ENCODE assay signal across 8 cellular contexts in the genomic region with DNA sequence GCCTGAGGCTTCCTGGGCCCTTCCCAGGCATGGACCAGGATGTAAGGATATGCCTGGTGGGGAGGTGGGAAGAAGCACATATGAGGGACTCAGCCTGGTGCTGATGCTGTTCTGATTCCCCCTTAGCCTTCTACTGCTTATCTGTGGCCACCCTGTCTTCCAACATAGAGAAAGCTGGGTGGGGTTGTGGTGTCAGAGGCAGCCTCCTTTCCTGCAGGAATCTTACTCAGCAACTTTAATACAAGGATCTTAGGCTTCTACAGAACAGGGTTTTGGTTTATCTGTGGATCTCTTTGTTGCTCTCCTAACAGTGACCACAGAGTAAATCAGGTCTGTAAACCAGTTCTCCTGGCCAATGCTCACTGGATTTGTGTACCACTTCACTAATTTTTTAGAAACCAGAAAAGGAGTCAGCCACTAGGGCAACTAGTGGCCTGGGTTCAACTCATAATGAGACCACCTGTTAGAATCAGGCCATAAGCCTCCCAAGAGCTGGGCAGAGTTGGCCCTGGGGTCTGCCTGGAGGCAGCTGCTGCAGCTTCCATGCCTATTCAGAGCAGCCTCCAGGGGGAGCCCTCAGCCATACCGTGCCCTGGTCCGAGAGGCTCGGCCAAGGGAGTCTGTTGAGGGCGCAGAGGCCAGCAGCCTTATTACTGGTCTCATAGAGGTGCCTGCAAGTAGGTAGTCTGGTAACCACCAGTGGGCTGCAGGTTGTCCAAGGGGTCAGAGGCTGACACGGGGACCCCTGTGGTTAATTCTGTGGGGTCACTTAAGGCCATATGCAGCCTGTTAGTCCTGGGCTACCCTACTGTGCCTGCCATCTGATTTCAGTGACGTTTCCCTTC. TPM values are rescaled to one million over a fixed set of nuclear protein-coding genes. Genes with fewer than 3 reads are reported as not detected.
DNase-seq lines count a peak whose midpoint lies in the region; ATAC-seq and TF ChIP-seq lines count a peak whose summit lies in the region.

No MANE protein-coding gene starts in this region.

- no peak for TF ChIP-seq POLR2A in GM18505 (IDR thresholded peaks at IDR 0.05; ENCODE audit: borderline replicate concordance, extremely low read depth, insufficient read depth, insufficient read length)

- no peak overlapping the region for H3K4me3 Mint-ChIP-seq in immature natural killer cell

- peaks cover 8 to 18% (median 12%) of the 10 kb centered on the region in 3 donors for H3K36me3 Mint-ChIP-seq in immature natural killer cell

- H3K9me3 ChIP-seq in ascending aorta: no peaks in the 10 kb centered on the region

- peaks cover 4 to 18% of the 10 kb centered on the region in 2 donors for H3K4me1 ChIP-seq in ascending aorta

- no peaks in the 10 kb centered on the region for H3K9me3 Mint-ChIP-seq in immature natural killer cell

- ATAC-seq in HG02798 (IDR thresholded peaks at IDR 0.05; ENCODE audit: poor library complexity, unreplicated experiment) (peak; percentile 72), GM18505 (IDR thresholded peaks at IDR 0.05; ENCODE audit: unreplicated experiment) (no peak)

- intact Hi-C loops in ascending aorta (cut with DNase I): no loop called here

- H3K4me3 ChIP-seq in ascending aorta: no peak overlapping the region

- peaks cover 7 to 40% of the 10 kb centered on the region in 2 donors for H3K36me3 ChIP-seq in ascending aorta

- H3K4me1 Mint-ChIP-seq in immature natural killer cell: peaks cover 2 to 12% of the 10 kb centered on the region in 2 donors

- no peak overlapping the region for H3K27ac ChIP-seq in ascending aorta

- H3K27me3 Mint-ChIP-seq in immature natural killer cell (ENCODE audit: low read depth in 3 of 3): peaks cover 0 to 13% (median 3%) of the 10 kb centered on the region in 3 donors

- no peak overlapping the region for H3K27ac Mint-ChIP-seq in immature natural killer cell

- H3K27me3 ChIP-seq in ascending aorta: no peaks in the 10 kb centered on the region

- peak; percentile 33 to 62 (median 49) for TF ChIP-seq CTCF in ascending aorta (IDR thresholded peaks at IDR 0.05)

- DNase-seq in DMS53 (lab: John Stamatoyannopoulos, UW): peak; percentile 74
- peak; percentile 33 for DNase-seq in SKM-1 (lab: John Stamatoyannopoulos, UW; ENCODE audit: unreplicated experiment)
- no peak for DNase-seq in ascending aorta (ENCODE audit: low spot score in 2 of 2)
- DNase-seq in immature natural killer cell: peak in 2 of 3 donors; percentile 13 to 22
- DNase-seq in stimulated activated CD4-positive, alpha-beta T cell treated with anti-CD3 and anti-CD28 coated beads, Interleukin-4, amount 100 ng/mL, for 48 hours (ENCODE audit: low read depth in 2 of 2): peak; percentile 51 to 55
- no peak for DNase-seq in HCEC 1CT

RNA-seq across cellular contexts. Expression of gene HAS3, which starts 7.1 kb away (rescaled TPM):
- not detected for total RNA-seq in ascending aorta
- under 1 TPM in 2 of 3 donors, not detected in 1; 0.32 to 0.35 TPM for polyA plus RNA-seq in immature natural killer cell

RNA-seq across cellular contexts. Expression of gene CHTF8, which starts 19.9 kb away (rescaled TPM):
- total RNA-seq in ascending aorta: 41.3 TPM
- 100 to 1,000 TPM; 134 to 160 (median 150) TPM for polyA plus RNA-seq in immature natural killer cell

RNA-seq across cellular contexts. Expression of gene UTP4, which starts 19.9 kb away (rescaled TPM):
- total RNA-seq in ascending aorta: 45.9 TPM
- 10 to 100 TPM; 38.8 to 69.1 (median 50.4) TPM for polyA plus RNA-seq in immature natural killer cell

Comparison
In these comparisons a context has a peak if more than half of its experiments do, and no peak if none do; other contexts are left out.
1. DNase-seq: peak in DMS53 (single experiment), SKM-1 (single experiment), immature natural killer cell (2 of 3) and stimulated activated CD4-positive, alpha-beta T cell treated with anti-CD3 and anti-CD28 coated beads, Interleukin-4, amount 100 ng/mL, for 48 hours (2 of 2); none in ascending aorta (0 of 2) and HCEC 1CT (single experiment).